In genomic region chr10:71211053-71211452, GRCh38 we compare ENCODE assay signal across 20 cellular contexts.
"Had no signal": no experiment of that assay in that cellular context is flagged by ENCODE, and none has a peak within 500 bp of the region (broad histone marks: within the 10 kb centered on the region; RNA-seq: fewer than 3 reads in every experiment).

No MANE protein-coding gene starts in this region.

- DNase-seq: activated CD4-positive, alpha-beta T cell treated with anti-CD3 and anti-CD28 coated beads for 36 hours; activated CD4-positive, alpha-beta T cell treated with anti-CD3 and anti-CD28 coated beads, Interleukin-2, amount 50 U/mL, for 48 hours; activated naive CD4-positive, alpha-beta T cell treated with anti-CD3 and anti-CD28 coated beads, Interleukin-2, amount 50 U/mL, for 16 hours; activated T-cell treated with anti-CD3 and anti-CD28 coated beads, Interleukin-2, amount 50 U/mL, for 4 hours; foreskin melanocyte; glutamatergic neuron; hypothalamus; ovary; SK-N-SH; stimulated activated CD4-positive, alpha-beta T cell treated with anti-CD3 and anti-CD28 coated beads, Interleukin-4, amount 100 ng/mL, for 24 hours had no signal

- H3K9ac ChIP-seq: SK-N-SH had no signal

- H3K9me3 ChIP-seq: adrenal gland, ovary, SK-N-SH, thoracic aorta had no signal

- H3K9me3 Mint-ChIP-seq: activated T-cell treated with anti-CD3 and anti-CD28 coated beads, Interleukin-2, amount 50 U/mL, for 4 hours; stimulated activated effector memory CD8-positive, alpha-beta T cell treated with anti-CD3 and anti-CD28 coated beads, Interleukin-12 subunit alpha, Interleukin-12 subunit beta, amount 100 ng/mL, for 72 hours; T-helper 2 cell treated with Interferon-gamma antibody and Interleukin-4, amounts not matched to agents 5 μg/mL and 100 μg/mL, for 36 hours; WTC11 had no signal

- H3K27me3 ChIP-seq: ovary had no signal

- H3K27ac ChIP-seq: adrenal gland, ovary, thoracic aorta had no signal

- H3K36me3 Mint-ChIP-seq: WTC11 had no signal

- FAIRE-seq: astrocyte, bronchial epithelial cell, keratinocyte, small intestine, TTC549 had no signal

- H3K27ac Mint-ChIP-seq: activated CD4-positive, alpha-beta T cell treated with anti-CD3 and anti-CD28 coated beads for 36 hours; stimulated activated effector memory CD8-positive, alpha-beta T cell treated with anti-CD3 and anti-CD28 coated beads, Interleukin-12 subunit alpha, Interleukin-12 subunit beta, amount 100 ng/mL, for 72 hours; T-helper 2 cell treated with Interferon-gamma antibody and Interleukin-4, amounts not matched to agents 5 μg/mL and 100 μg/mL, for 36 hours; WTC11 had no signal

- H3K4me3 ChIP-seq: adrenal gland, ovary had no signal

- H3K36me3 ChIP-seq: adrenal gland, ovary, thoracic aorta had no signal

- H3K4me3 Mint-ChIP-seq: activated CD4-positive, alpha-beta T cell treated with anti-CD3 and anti-CD28 coated beads for 36 hours had no signal

- ATAC-seq: activated CD4-positive, alpha-beta T cell treated with anti-CD3 and anti-CD28 coated beads for 36 hours; activated T-cell treated with anti-CD3 and anti-CD28 coated beads, Interleukin-2, amount 50 U/mL, for 4 hours; stimulated activated effector memory CD8-positive, alpha-beta T cell treated with anti-CD3 and anti-CD28 coated beads, Interleukin-12 subunit alpha, Interleukin-12 subunit beta, amount 100 ng/mL, for 72 hours; WTC11 had no signal
